In genomic region chr15:59029554-59029953, GRCh38 we compare ENCODE assay signal across 16 cellular contexts. TPM values are rescaled to one million over a fixed set of nuclear protein-coding genes. Genes with fewer than 3 reads are reported as not detected.
DNase-seq lines count a peak whose midpoint lies in the region; ATAC-seq lines count a peak whose summit lies in the region.
"Had no signal": no experiment of that assay in that cellular context is flagged by ENCODE, and none has a peak within 500 bp of the region (broad histone marks: within the 10 kb centered on the region; RNA-seq: fewer than 3 reads in every experiment).

No MANE protein-coding gene starts in this region.

- ATAC-seq in activated T-cell treated with anti-CD3 and anti-CD28 coated beads, Interleukin-2, amount 50 U/mL, for 72 hours (replicated peaks in 1 of 2) = no peak
- no peak for ATAC-seq in T-helper 17 cell
- peak; percentile 66 for ATAC-seq in effector memory CD8-positive, alpha-beta T cell (replicated peaks)
- ATAC-seq in stimulated activated effector memory CD8-positive, alpha-beta T cell treated with anti-CD3 and anti-CD28 coated beads, Interleukin-12 subunit alpha, Interleukin-12 subunit beta, amount 100 ng/mL, for 72 hours = peak; percentile 46
- no peak for ATAC-seq in GM18868 (IDR thresholded peaks at IDR 0.05; ENCODE audit: unreplicated experiment)
- ATAC-seq: HCT116 had no signal

- DNase-seq in activated T-cell treated with anti-CD3 and anti-CD28 coated beads, Interleukin-2, amount 50 U/mL, for 72 hours = no peak
- no peak for DNase-seq in activated T-cell treated with anti-CD3 and anti-CD28 coated beads, Interleukin-2, amount 50 U/mL, for 48 hours
- DNase-seq in T-helper 17 cell = no peak
- no peak for DNase-seq in effector memory CD8-positive, alpha-beta T cell
- no peak for DNase-seq in stimulated activated effector memory CD8-positive, alpha-beta T cell treated with anti-CD3 and anti-CD28 coated beads, Interleukin-12 subunit alpha, Interleukin-12 subunit beta, amount 100 ng/mL, for 72 hours (ENCODE audit: low spot score in 2 of 2)
- no peak for DNase-seq in DMS 273 (lab: John Stamatoyannopoulos, UW; ENCODE audit: unreplicated experiment)
- DNase-seq: Caco-2, DMS153, DMS79, GDM1, GOT3, H7, HFFc6 had no signal

- peaks cover 7 to 10% of the 10 kb centered on the region in 2 donors for H3K36me3 Mint-ChIP-seq in activated T-cell treated with anti-CD3 and anti-CD28 coated beads, Interleukin-2, amount 50 U/mL, for 72 hours (ENCODE audit: insufficient read depth in 2 of 2)
- peaks cover 7% of the 10 kb centered on the region for H3K36me3 Mint-ChIP-seq in T-helper 17 cell (ENCODE audit: low read depth)
- H3K36me3 Mint-ChIP-seq in effector memory CD8-positive, alpha-beta T cell (ENCODE audit: insufficient read depth) = peaks cover 26% of the 10 kb centered on the region
- peaks cover 44% of the 10 kb centered on the region for H3K36me3 Mint-ChIP-seq in stimulated activated effector memory CD8-positive, alpha-beta T cell treated with anti-CD3 and anti-CD28 coated beads, Interleukin-12 subunit alpha, Interleukin-12 subunit beta, amount 100 ng/mL, for 72 hours

- no peaks in the 10 kb centered on the region for H3K27me3 Mint-ChIP-seq in activated T-cell treated with anti-CD3 and anti-CD28 coated beads, Interleukin-2, amount 50 U/mL, for 72 hours (ENCODE audit: low read depth)
- no peaks in the 10 kb centered on the region for H3K27me3 Mint-ChIP-seq in T-helper 17 cell
- H3K27me3 Mint-ChIP-seq in effector memory CD8-positive, alpha-beta T cell = no peaks in the 10 kb centered on the region
- H3K27me3 Mint-ChIP-seq: B cell had no signal

- no peaks in the 10 kb centered on the region for H3K9me3 ChIP-seq in T-helper 17 cell (ENCODE audit: control insufficient read depth, low read length, poor library complexity, severe bottlenecking)

- H3K4me1 Mint-ChIP-seq in activated T-cell treated with anti-CD3 and anti-CD28 coated beads, Interleukin-2, amount 50 U/mL, for 72 hours (ENCODE audit: low read depth) = peaks cover 47% of the 10 kb centered on the region
- H3K4me1 Mint-ChIP-seq in T-helper 17 cell = peaks cover 25% of the 10 kb centered on the region
- H3K4me1 Mint-ChIP-seq in effector memory CD8-positive, alpha-beta T cell (ENCODE audit: low read depth in 2 of 2) = peaks cover 19 to 46% of the 10 kb centered on the region in 2 donors
- H3K4me1 Mint-ChIP-seq in stimulated activated effector memory CD8-positive, alpha-beta T cell treated with anti-CD3 and anti-CD28 coated beads, Interleukin-12 subunit alpha, Interleukin-12 subunit beta, amount 100 ng/mL, for 72 hours = peaks cover 50% of the 10 kb centered on the region

- no peaks in the 10 kb centered on the region for H3K9me3 Mint-ChIP-seq in activated T-cell treated with anti-CD3 and anti-CD28 coated beads, Interleukin-2, amount 50 U/mL, for 72 hours
- no peaks in the 10 kb centered on the region for H3K9me3 Mint-ChIP-seq in effector memory CD8-positive, alpha-beta T cell
- H3K9me3 Mint-ChIP-seq in stimulated activated effector memory CD8-positive, alpha-beta T cell treated with anti-CD3 and anti-CD28 coated beads, Interleukin-12 subunit alpha, Interleukin-12 subunit beta, amount 100 ng/mL, for 72 hours = no peaks in the 10 kb centered on the region
- H3K9me3 Mint-ChIP-seq: HFFc6 had no signal

- peak overlapping the region; percentile 54 for H3K27ac Mint-ChIP-seq in activated T-cell treated with anti-CD3 and anti-CD28 coated beads, Interleukin-2, amount 50 U/mL, for 72 hours
- peak overlapping the region; percentile 62 for H3K27ac Mint-ChIP-seq in T-helper 17 cell
- H3K27ac Mint-ChIP-seq in effector memory CD8-positive, alpha-beta T cell = peak overlapping the region; percentile 46 to 74
- H3K27ac Mint-ChIP-seq in stimulated activated effector memory CD8-positive, alpha-beta T cell treated with anti-CD3 and anti-CD28 coated beads, Interleukin-12 subunit alpha, Interleukin-12 subunit beta, amount 100 ng/mL, for 72 hours = peak overlapping the region; percentile 78
- H3K27ac Mint-ChIP-seq: B cell, HFFc6 had no signal

- H3K4me3 Mint-ChIP-seq in activated T-cell treated with anti-CD3 and anti-CD28 coated beads, Interleukin-2, amount 50 U/mL, for 72 hours = peak overlapping the region in 1 of 2 donors; percentile 13
- H3K4me3 Mint-ChIP-seq in T-helper 17 cell = no peak overlapping the region
- H3K4me3 Mint-ChIP-seq in effector memory CD8-positive, alpha-beta T cell = peak overlapping the region in 1 of 2 donors; percentile 37
- H3K4me3 Mint-ChIP-seq in stimulated activated effector memory CD8-positive, alpha-beta T cell treated with anti-CD3 and anti-CD28 coated beads, Interleukin-12 subunit alpha, Interleukin-12 subunit beta, amount 100 ng/mL, for 72 hours = no peak overlapping the region
- H3K4me3 Mint-ChIP-seq: B cell, HFFc6 had no signal

RNA-seq across cellular contexts. Expression of gene RNF111, which starts 42.1 kb away (rescaled TPM):
- total RNA-seq in activated T-cell treated with anti-CD3 and anti-CD28 coated beads, Interleukin-2, amount 50 U/mL, for 72 hours = 10 to 100 TPM; 27.9 to 30.4 TPM
- total RNA-seq in T-helper 17 cell = 10 to 100 TPM; 41.3 to 41.8 TPM

Comparison
In these comparisons a context has a peak if more than half of its experiments do, and no peak if none do; other contexts are left out.
1. ATAC-seq: peak in effector memory CD8-positive, alpha-beta T cell (single experiment) and stimulated activated effector memory CD8-positive, alpha-beta T cell treated with anti-CD3 and anti-CD28 coated beads, Interleukin-12 subunit alpha, Interleukin-12 subunit beta, amount 100 ng/mL, for 72 hours (single experiment); none in activated T-cell treated with anti-CD3 and anti-CD28 coated beads, Interleukin-2, amount 50 U/mL, for 72 hours (0 of 2), T-helper 17 cell (single experiment) and GM18868 (single experiment).
2. Peak in every context shown above with its lines, with median percentiles within 50 percentile points of each other: H3K27ac Mint-ChIP-seq.